ENCODE assay signal across 8 cellular contexts in the genomic region with DNA sequence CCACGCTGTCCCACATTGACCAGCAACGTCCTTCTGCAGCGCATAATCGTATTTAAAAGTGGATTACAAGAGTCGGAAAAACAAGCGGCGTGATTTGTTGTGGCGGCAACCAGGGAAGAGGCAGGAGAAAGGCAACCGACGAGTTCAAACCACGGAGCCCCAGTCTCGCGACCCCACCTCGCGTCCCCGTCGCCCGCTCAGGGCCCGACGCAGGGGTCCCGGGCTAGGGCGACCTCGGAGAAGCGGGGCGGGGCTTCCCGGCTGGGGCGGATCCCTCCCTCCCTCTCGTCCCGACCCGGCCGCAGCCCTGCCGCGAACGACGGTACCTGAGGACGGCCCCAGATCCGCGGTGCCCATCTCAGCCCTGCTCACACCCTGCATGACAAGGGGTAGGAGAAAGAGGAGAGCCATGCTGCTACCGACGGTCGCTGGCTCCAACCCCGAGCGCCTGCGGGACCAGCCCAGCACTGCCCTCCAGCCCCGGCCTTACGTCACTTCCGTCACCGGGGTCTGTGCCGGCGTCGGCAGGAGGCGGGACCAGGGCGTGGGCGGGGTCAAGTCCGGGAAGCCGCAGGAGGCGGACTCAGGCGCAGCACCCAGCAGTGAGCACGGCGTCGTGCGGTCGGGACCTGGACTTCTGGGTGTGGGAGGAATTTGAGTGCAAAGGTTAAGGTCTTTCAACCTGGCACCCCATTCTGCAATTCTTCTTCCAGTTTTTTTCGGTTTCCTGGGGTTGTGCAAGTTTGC. TPM values are rescaled to one million over a fixed set of nuclear protein-coding genes. Genes with fewer than 3 reads are reported as not detected.
A peak's percentile ranks its signal among the peaks of the same experiment; 100 is the strongest.
DNase-seq lines count a peak whose midpoint lies in the region; TF ChIP-seq lines count a peak whose summit lies in the region.

A gene (minus strand): TSS at position 469 of the 747 bp plus-strand sequence. CDS start 58 bp downstream, at position 411.

- no peak for TF ChIP-seq CTCF in RWPE1 (conservative IDR thresholded peaks at IDR 0.05; ENCODE audit: low read depth)
- peak in 1 of 6 experiments; percentile 7 for TF ChIP-seq CTCF in esophagus squamous epithelium (IDR thresholded peaks at IDR 0.05)

- WGBS in esophagus squamous epithelium, 2 donors = 0 to 1% methylated on average over 15 to 17 of the region's 64 CpGs

- POLR2A ChIA-PET in RWPE1 (lab: Yijun Ruan, JAX; ENCODE audit: low non-redundant PET) = no interaction called here

- peak within 1 kb of the TSS; percentile 84 to 97 (median 89) for H3K4me3 ChIP-seq in esophagus squamous epithelium

- H3K9me3 ChIP-seq in esophagus squamous epithelium = no peaks in the 10 kb centered on the region

- CTCF ChIA-PET in RWPE1 (lab: Yijun Ruan, JAX) = interaction anchor here (0.9 kb wide), 1 partner anchor 52 kb away, joined by 3 read pairs; no protein-coding TSS in a partner anchor

- no peaks in the 10 kb centered on the region for H3K27me3 ChIP-seq in esophagus squamous epithelium

- H3K4me1 ChIP-seq in esophagus squamous epithelium = peaks cover 34 to 90% (median 47%) of the 10 kb centered on the region in 3 donors

- H3K27ac ChIP-seq in RWPE1 = peak within 1 kb of the TSS; percentile 87
- H3K27ac ChIP-seq in esophagus squamous epithelium = peak within 1 kb of the TSS; percentile 94 to 100 (median 99)

- peak in 3 of 4 donors; percentile 97 to 100 (median 98) for TF ChIP-seq POLR2A in esophagus squamous epithelium (IDR thresholded peaks at IDR 0.05)

- intact Hi-C loops in esophagus squamous epithelium (cut with DNase I) = no loop called here

- DNase-seq in Daoy (ENCODE audit: low read depth) (peak; percentile 96), GOT3 (lab: John Stamatoyannopoulos, UW) (peak; percentile 68), LoVo (ENCODE audit: low spot score) (peak; percentile 96), RWPE1 (ENCODE audit: low spot score) (peak; percentile 93), esophagus squamous epithelium (lab: John Stamatoyannopoulos, UW) (peak; percentile 73), myocyte (ENCODE audit: low read depth) (peak; percentile 90)
- peak; percentile 89 to 91 for DNase-seq in activated T-helper 1 cell treated with anti-CD3 and anti-CD28 coated beads, Interleukin-2, amount 50 U/mL, for 16 hours (ENCODE audit: low read depth in 1 of 2, low spot score in 1 of 2)
- DNase-seq in stimulated activated CD8-positive, alpha-beta memory T cell treated with anti-CD3 and anti-CD28 coated beads, Interleukin-7, amount 100 ng/mL, for 48 hours (ENCODE audit: extremely low read depth in 1 of 2, low read depth in 1 of 2) = peak; percentile 94 to 96

- no peaks in the 10 kb centered on the region for H3K36me3 ChIP-seq in esophagus squamous epithelium

RNA-seq across cellular contexts. Expression of the gene that starts here (rescaled TPM):
- total RNA-seq in Daoy (2014; rRNA removed; shearing (Covaris generic)) = 31.1 and 35.1 TPM in 2 replicates
- total RNA-seq in esophagus squamous epithelium (10 to 100 TPM; 33.8 to 96.8 (median 84.8) TPM), myocyte (38.8 and 45.4 TPM in 2 replicates)
- polyA plus RNA-seq in myocyte (2012) = 23.7 TPM

Comparison
In these comparisons a context has a peak if more than half of its experiments do, and no peak if none do; other contexts are left out.
1. Peak in every context shown above with its lines: DNase-seq, H3K4me3 ChIP-seq and H3K27ac ChIP-seq.